Comparison of ENCODE assay signal across 16 cellular contexts in the genomic region with DNA sequence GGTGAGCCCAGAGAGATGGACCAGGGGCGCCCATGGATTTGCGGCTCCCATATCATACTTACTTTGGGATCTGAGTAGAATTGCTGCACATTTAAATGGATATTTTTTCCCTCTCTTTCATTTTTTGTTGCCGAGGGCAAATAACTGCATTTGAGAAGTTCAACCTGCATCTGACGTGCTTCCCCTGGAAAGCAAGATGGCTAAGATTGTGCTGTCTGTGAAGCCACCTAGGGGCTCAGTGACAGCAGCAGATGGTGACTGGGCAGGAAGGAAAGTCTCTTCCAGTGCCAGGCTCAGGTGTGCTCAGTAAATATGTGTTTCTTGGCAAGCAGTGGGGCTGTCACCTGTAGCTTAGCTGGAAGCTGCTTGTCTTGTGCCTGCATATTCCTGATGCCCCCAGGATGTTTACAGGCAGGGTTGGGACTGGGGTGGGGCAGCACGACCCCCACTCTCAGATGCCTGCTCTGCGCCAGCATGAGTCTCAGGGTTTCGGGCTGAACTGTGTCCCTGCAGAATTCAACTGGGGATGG. TPM values are rescaled to one million over a fixed set of nuclear protein-coding genes. Genes with fewer than 3 reads are reported as not detected.
DNase-seq lines count a peak whose midpoint lies in the region; TF ChIP-seq lines count a peak whose summit lies in the region.
"Had no signal": no experiment of that assay in that cellular context is flagged by ENCODE, and none has a peak within 500 bp of the region (broad histone marks: within the 10 kb centered on the region; RNA-seq: fewer than 3 reads in every experiment).

No MANE protein-coding gene starts in this region.

- BruUV-seq in Calu3 (replicated peaks; lab: Mats Ljungman, UMichigan): no TSS peak

- DNase-seq in Calu3: no peak
- DNase-seq in NCI-H2029 treated with DMSO at 0.1 percent for 48 hours (lab: John Stamatoyannopoulos, UW): peak; percentile 34
- DNase-seq in islet precursor cell: peak; percentile 29
- peak; percentile 7 for DNase-seq in pons (ENCODE audit: low spot score)
- DNase-seq in NCI-H524 (lab: John Stamatoyannopoulos, UW): no peak
- no peak for DNase-seq in GM19240 (ENCODE audit: insufficient read length, low spot score)
- no peak for DNase-seq in activated naive CD4-positive, alpha-beta T cell treated with anti-CD3 and anti-CD28 coated beads, Interleukin-2, amount 50 U/mL, for 16 hours
- DNase-seq: activated naive CD4-positive, alpha-beta T cell; activated T-cell treated with anti-CD3 and anti-CD28 coated beads, Interleukin-2, amount 50 U/mL, for 4 hours; H9; Karpas-422; naive thymus-derived CD8-positive, alpha-beta T cell; NCI-H1930; retina; substantia nigra had no signal

- CTCF ChIA-PET in Calu3 (lab: Charles Lee): no interaction called here

- no peaks in the 10 kb centered on the region for H3K9me3 Mint-ChIP-seq in Calu3 (ENCODE audit: low read depth, unreplicated experiment)
- H3K9me3 Mint-ChIP-seq: activated T-cell treated with anti-CD3 and anti-CD28 coated beads, Interleukin-2, amount 50 U/mL, for 4 hours; H9; naive thymus-derived CD8-positive, alpha-beta T cell had no signal

- peaks cover 20% of the 10 kb centered on the region for H3K4me1 Mint-ChIP-seq in Calu3 (ENCODE audit: low read depth, unreplicated experiment)

- no peak for TF ChIP-seq CTCF in Calu3 (IDR thresholded peaks at IDR 0.05; ENCODE audit: unreplicated experiment)

- intact Hi-C loops in Calu3 (cut with micrococcal nuclease; ENCODE audit: unreplicated experiment): loop anchor here (2.0 to 10.0 kb wide), 3 partner anchors 43 to 927 kb away; a partner anchor contains a TSS

- H3K4me3 Mint-ChIP-seq in Calu3 (ENCODE audit: low read depth, unreplicated experiment): no peak overlapping the region
- H3K4me3 Mint-ChIP-seq: activated T-cell treated with anti-CD3 and anti-CD28 coated beads, Interleukin-2, amount 50 U/mL, for 4 hours; CD14-positive monocyte; H9; naive thymus-derived CD8-positive, alpha-beta T cell had no signal

- H3K36me3 Mint-ChIP-seq in Calu3 (ENCODE audit: insufficient read depth, unreplicated experiment): no peaks in the 10 kb centered on the region
- H3K36me3 Mint-ChIP-seq: naive thymus-derived CD8-positive, alpha-beta T cell had no signal

- peak overlapping the region; percentile 56 for H3K27ac Mint-ChIP-seq in Calu3 (ENCODE audit: unreplicated experiment)

- peaks cover 19% of the 10 kb centered on the region for H3K27me3 Mint-ChIP-seq in Calu3 (ENCODE audit: unreplicated experiment)

RNA-seq across cellular contexts. Expression of gene ETV3, which starts 59.8 kb away (rescaled TPM):
- 39.7 and 50.0 TPM in 2 replicates for total RNA-seq in Calu3 (2022)

Comparison
In these comparisons a context has a peak if more than half of its experiments do, and no peak if none do; other contexts are left out.
1. DNase-seq: peak in NCI-H2029 treated with DMSO at 0.1 percent for 48 hours (single experiment), islet precursor cell (single experiment) and pons (single experiment); none in Calu3 (single experiment), NCI-H524 (0 of 2), GM19240 (single experiment) and activated naive CD4-positive, alpha-beta T cell treated with anti-CD3 and anti-CD28 coated beads, Interleukin-2, amount 50 U/mL, for 16 hours (single experiment).